1 cellular context compared by ENCODE assay signal in the genomic region with DNA sequence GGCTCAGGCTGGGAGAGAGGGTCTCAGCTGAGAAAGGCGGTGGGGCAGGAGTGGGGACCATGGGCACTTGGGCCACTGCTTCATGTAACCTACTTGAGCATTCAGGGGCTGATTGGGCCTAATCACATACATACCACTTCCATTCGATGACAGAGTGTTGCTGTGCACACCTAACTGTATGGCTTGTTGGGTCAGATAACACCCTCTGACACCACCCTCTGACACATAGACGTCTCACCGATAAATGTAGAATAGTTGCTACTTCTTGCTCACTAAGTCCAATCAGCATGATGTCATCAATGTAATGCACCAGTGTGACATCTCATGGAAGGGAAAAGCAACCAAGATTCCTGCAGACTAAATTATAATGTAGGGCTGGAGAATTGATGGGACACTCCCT.
TF ChIP-seq lines count a peak whose summit lies in the region.
"Not testable (repeated sequence)": the region's sequence is repeated elsewhere in the genome, so short reads cannot be mapped to it uniquely, and the experiment has no call there.

No MANE protein-coding gene starts in this region.

TF ChIP-seq in K562, 482 proteins besides CTCF, POLR2A, EP300 and RAD21 (continued from another document):
- peak; percentile 90 for TF ChIP-seq ATF7 (IDR thresholded peaks at IDR 0.05)
- TF ChIP-seq FOSL1 (tag; conservative IDR thresholded peaks at IDR 0.05): peak; percentile 70; the same call in 1 of the 2 replicates
- peak; percentile 25; the same call in 1 of the 2 replicates for TF ChIP-seq BHLHE40 (IDR thresholded peaks at IDR 0.05; ENCODE audit: low read length)
- TF ChIP-seq TCF3 (CRISPR knock-in tag; IDR thresholded peaks at IDR 0.05): peak; percentile 69
- TF ChIP-seq JUND (IDR thresholded peaks at IDR 0.05; ENCODE audit: borderline replicate concordance, low read depth, low read length): peak; percentile 60
- TF ChIP-seq JUND (tag; IDR thresholded peaks at IDR 0.05; ENCODE audit: borderline replicate concordance, low read depth, low read length): peak; percentile 79
- TF ChIP-seq, protein P1, sequence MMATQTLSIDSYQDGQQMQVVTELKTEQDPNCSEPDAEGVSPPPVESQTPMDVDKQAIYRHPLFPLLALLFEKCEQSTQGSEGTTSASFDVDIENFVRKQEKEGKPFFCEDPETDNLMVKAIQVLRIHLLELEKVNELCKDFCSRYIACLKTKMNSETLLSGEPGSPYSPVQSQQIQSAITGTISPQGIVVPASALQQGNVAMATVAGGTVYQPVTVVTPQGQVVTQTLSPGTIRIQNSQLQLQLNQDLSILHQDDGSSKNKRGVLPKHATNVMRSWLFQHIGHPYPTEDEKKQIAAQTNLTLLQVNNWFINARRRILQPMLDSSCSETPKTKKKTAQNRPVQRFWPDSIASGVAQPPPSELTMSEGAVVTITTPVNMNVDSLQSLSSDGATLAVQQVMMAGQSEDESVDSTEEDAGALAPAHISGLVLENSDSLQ (IDR thresholded peaks at IDR 0.05): peak; percentile 59
- TF ChIP-seq ATF1 (CRISPR knock-in tag; IDR thresholded peaks at IDR 0.05); CEBPG (CRISPR knock-in tag; IDR thresholded peaks at IDR 0.05); TEAD4 (CRISPR knock-in tag; IDR thresholded peaks at IDR 0.05; ENCODE audit: borderline replicate concordance); CREB1 (CRISPR knock-in tag; IDR thresholded peaks at IDR 0.05): not testable (repeated sequence)
- peak; percentile 66 for TF ChIP-seq ATF1 (tag; IDR thresholded peaks at IDR 0.05)
- TF ChIP-seq CREM (IDR thresholded peaks at IDR 0.05; ENCODE audit: low read depth): peak; percentile 87
- TF ChIP-seq TAL1 (IDR thresholded peaks at IDR 0.05): peak; percentile 48; the same call in 1 of the 2 replicates
- TF ChIP-seq TRIM24 (IDR thresholded peaks at IDR 0.05): peak in 1 of 2 experiments; percentile 17; a peak in 1 of 4 replicates
- peak in 1 of 2 experiments; percentile 23; a peak in 1 of 4 replicates for TF ChIP-seq CEBPG (tag; conservative IDR thresholded peaks at IDR 0.05 in 1 of 2, IDR thresholded peaks at IDR 0.05 in 1 of 2)
- TF ChIP-seq CBFA2T3 (IDR thresholded peaks at IDR 0.05): peak; percentile 64
- peak; percentile 49 for TF ChIP-seq CBFA2T2 (conservative IDR thresholded peaks at IDR 0.05)
- TF ChIP-seq TEAD4 (IDR thresholded peaks at IDR 0.05; ENCODE audit: low read length): peak; percentile 35; the same call in 1 of the 2 replicates
- TF ChIP-seq, protein P2, sequence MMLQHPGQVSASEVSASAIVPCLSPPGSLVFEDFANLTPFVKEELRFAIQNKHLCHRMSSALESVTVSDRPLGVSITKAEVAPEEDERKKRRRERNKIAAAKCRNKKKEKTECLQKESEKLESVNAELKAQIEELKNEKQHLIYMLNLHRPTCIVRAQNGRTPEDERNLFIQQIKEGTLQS (IDR thresholded peaks at IDR 0.05): peak; percentile 92
- TF ChIP-seq, protein P2 (CRISPR knock-in tag; conservative IDR thresholded peaks at IDR 0.05): not testable (repeated sequence)
- TF ChIP-seq SMARCA4 (IDR thresholded peaks at IDR 0.05): peak; percentile 64; the same call in 1 of the 2 replicates
- peak; percentile 63 for TF ChIP-seq MEIS2 (IDR thresholded peaks at IDR 0.05; ENCODE audit: partially characterized antibody)
- TF ChIP-seq, protein P3, sequence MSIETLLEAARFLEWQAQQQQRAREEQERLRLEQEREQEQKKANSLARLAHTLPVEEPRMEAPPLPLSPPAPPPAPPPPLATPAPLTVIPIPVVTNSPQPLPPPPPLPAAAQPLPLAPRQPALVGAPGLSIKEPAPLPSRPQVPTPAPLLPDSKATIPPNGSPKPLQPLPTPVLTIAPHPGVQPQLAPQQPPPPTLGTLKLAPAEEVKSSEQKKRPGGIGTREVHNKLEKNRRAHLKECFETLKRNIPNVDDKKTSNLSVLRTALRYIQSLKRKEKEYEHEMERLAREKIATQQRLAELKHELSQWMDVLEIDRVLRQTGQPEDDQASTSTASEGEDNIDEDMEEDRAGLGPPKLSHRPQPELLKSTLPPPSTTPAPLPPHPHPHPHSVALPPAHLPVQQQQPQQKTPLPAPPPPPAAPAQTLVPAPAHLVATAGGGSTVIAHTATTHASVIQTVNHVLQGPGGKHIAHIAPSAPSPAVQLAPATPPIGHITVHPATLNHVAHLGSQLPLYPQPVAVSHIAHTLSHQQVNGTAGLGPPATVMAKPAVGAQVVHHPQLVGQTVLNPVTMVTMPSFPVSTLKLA (conservative IDR thresholded peaks at IDR 0.05): 0 out of 4 replicates have a peak, but pooled peaks of 1 of the 2 experiments have one; percentile 11
- peak; percentile 63; the same call in 1 of the 2 replicates for TF ChIP-seq DPF2 (IDR thresholded peaks at IDR 0.05)
- TF ChIP-seq SMARCE1 (IDR thresholded peaks at IDR 0.05): peak; percentile 55; the same call in 1 of the 2 replicates
- TF ChIP-seq CREB1 (IDR thresholded peaks at IDR 0.05): peak; percentile 64
- peak; percentile 72 for TF ChIP-seq ARID1B (IDR thresholded peaks at IDR 0.05)
